ENCODE assay signal across 10 cellular contexts in the genomic region with DNA sequence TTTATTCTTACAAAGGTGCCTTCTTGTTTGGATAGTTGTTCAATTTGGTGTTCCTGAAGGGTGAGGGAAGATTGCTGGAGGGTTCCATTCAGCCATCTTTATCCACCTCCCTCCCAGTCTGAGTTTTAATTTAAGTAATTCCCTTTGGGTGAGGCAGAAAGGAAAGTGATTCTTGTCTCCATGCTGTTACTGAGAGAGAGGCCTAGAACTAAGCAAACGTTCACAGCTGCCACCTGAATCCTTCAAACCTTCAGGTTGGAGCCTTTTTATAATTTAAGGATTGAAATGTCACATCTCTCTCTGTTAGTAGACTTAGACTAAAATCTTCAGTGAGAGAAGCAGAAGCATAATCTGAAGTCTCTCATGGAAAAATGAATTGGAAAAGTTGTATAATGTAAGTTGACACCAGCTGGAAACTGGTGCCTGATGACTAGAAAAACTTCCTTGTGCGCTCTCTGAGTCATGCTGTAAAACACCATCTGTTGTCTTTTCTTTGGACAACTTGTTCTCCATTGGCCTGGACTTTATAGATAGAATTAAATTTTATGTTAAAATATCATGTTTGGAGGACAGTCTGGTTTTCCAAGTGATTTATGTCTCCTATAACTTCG. TPM values are rescaled to one million over a fixed set of nuclear protein-coding genes. Genes with fewer than 3 reads are reported as not detected.
A peak's percentile ranks its signal among the peaks of the same experiment; 100 is the strongest.
DNase-seq lines count a peak whose midpoint lies in the region; FAIRE-seq and TF ChIP-seq lines count a peak whose summit lies in the region.
"Had no signal": no experiment of that assay in that cellular context is flagged by ENCODE, and none has a peak within 500 bp of the region (broad histone marks: within the 10 kb centered on the region; RNA-seq: fewer than 3 reads in every experiment).

No MANE protein-coding gene starts in this region.

- peak overlapping the region; percentile 6 for H2AFZ ChIP-seq in endothelial cell of umbilical vein (ENCODE audit: low read depth, low read length)
- no peak overlapping the region for H2AFZ ChIP-seq in MM.1S (ENCODE audit: low read length)

- H3K4me1 Mint-ChIP-seq in activated naive CD8-positive, alpha-beta T cell treated with anti-CD3 and anti-CD28 coated beads for 36 hours = peaks cover 7% of the 10 kb centered on the region

- BruUV-seq in endothelial cell of umbilical vein (replicated peaks; lab: Mats Ljungman, UMichigan) = no TSS peak

- H3K9me3 Mint-ChIP-seq in activated naive CD8-positive, alpha-beta T cell treated with anti-CD3 and anti-CD28 coated beads for 36 hours = no peaks in the 10 kb centered on the region
- H3K9me3 Mint-ChIP-seq: central memory CD8-positive, alpha-beta T cell had no signal

- H3K4me2 ChIP-seq in endothelial cell of umbilical vein (ENCODE audit: insufficient read depth, low read length) = no peak overlapping the region
- H3K4me2 ChIP-seq in MM.1S (ENCODE audit: low read depth, low read length) = no peak overlapping the region

- H3K36me3 Mint-ChIP-seq in activated naive CD8-positive, alpha-beta T cell treated with anti-CD3 and anti-CD28 coated beads for 36 hours = peaks cover 43% of the 10 kb centered on the region

- no peaks in the 10 kb centered on the region for H3K79me2 ChIP-seq in endothelial cell of umbilical vein (ENCODE audit: control insufficient read depth, insufficient read depth, low read length)
- H3K79me2 ChIP-seq in MM.1S (ENCODE audit: low read length) = no peaks in the 10 kb centered on the region

- H3K4me3 Mint-ChIP-seq in activated naive CD8-positive, alpha-beta T cell treated with anti-CD3 and anti-CD28 coated beads for 36 hours = no peak overlapping the region
- H3K4me3 Mint-ChIP-seq: central memory CD8-positive, alpha-beta T cell had no signal

- TF ChIP-seq CTCF in AG09309 (IDR thresholded peaks at IDR 0.05; ENCODE audit: control insufficient read depth, insufficient read depth, low read depth, low read length, missing control alignments) = no peak
- no peak for TF ChIP-seq CTCF in endothelial cell of umbilical vein (IDR thresholded peaks at IDR 0.05; ENCODE audit: extremely low read depth in 1 of 2, insufficient read depth in 1 of 2, low read depth in 1 of 2, low read length in 2 of 2)
- TF ChIP-seq CTCF in MM.1S (IDR thresholded peaks at IDR 0.05; ENCODE audit: low read length) = no peak

- peak; percentile 59 for FAIRE-seq in endothelial cell of umbilical vein (lab: Jason Lieb, UNC)

- H3K9ac ChIP-seq in endothelial cell of umbilical vein (replicated peaks; ENCODE audit: extremely low read depth, insufficient read depth, low read length) = no peak overlapping the region
- H3K9ac ChIP-seq in MM.1S (ENCODE audit: low read length) = no peak overlapping the region

- H3K4me1 ChIP-seq in endothelial cell of umbilical vein (ENCODE audit: control insufficient read depth, extremely low read depth, insufficient read depth, low read length) = peaks cover 10% of the 10 kb centered on the region
- no peaks in the 10 kb centered on the region for H3K4me1 ChIP-seq in MM.1S (ENCODE audit: low read length)

- intact Hi-C loops in endothelial cell of umbilical vein (cut with micrococcal nuclease) = no loop called here

- H3K36me3 ChIP-seq in endothelial cell of umbilical vein (ENCODE audit: control insufficient read depth in 2 of 2, extremely low read depth in 1 of 2, insufficient read depth in 2 of 2, low read length in 2 of 2) (no peaks in the 10 kb centered on the region), MM.1S (replicated peaks; ENCODE audit: insufficient read depth, low read length) (no peaks in the 10 kb centered on the region)

- H3K9me3 ChIP-seq in endothelial cell of umbilical vein (replicated peaks; ENCODE audit: control insufficient read depth, insufficient read depth, low read length) = no peaks in the 10 kb centered on the region
- H3K9me3 ChIP-seq in MM.1S (replicated peaks; ENCODE audit: insufficient read depth, low read length) = no peaks in the 10 kb centered on the region

- H3K4me3 ChIP-seq in AG09309 (ENCODE audit: control insufficient read depth, low read depth, low read length) (no peak overlapping the region), endothelial cell of umbilical vein (replicated peaks in 1 of 3; ENCODE audit: insufficient read depth in 1 of 3, low read depth in 1 of 3, low read length in 3 of 3) (no peak overlapping the region), MM.1S (ENCODE audit: low read length) (no peak overlapping the region)

- CTCF ChIA-PET in endothelial cell of umbilical vein (lab: Charles Lee) = interaction anchor here (1.0 to 3.3 kb wide), 5 partner anchors 15 to 234 kb away, joined by 3 to 21 read pairs (median 3); a partner anchor contains a TSS

- H3F3A ChIP-seq in MM.1S (ENCODE audit: insufficient read depth, low read length) = no peaks in the 10 kb centered on the region

- H3K27ac Mint-ChIP-seq in activated naive CD8-positive, alpha-beta T cell treated with anti-CD3 and anti-CD28 coated beads for 36 hours = no peak overlapping the region

- dilution Hi-C loops in endothelial cell of umbilical vein (cut with MboI; ENCODE audit: extremely low pct_ligation_motif_present, low sequenced_read_pairs) = no loop called here

- no peak for TF ChIP-seq POLR2A in endothelial cell of umbilical vein (IDR thresholded peaks at IDR 0.05; ENCODE audit: low read depth, low read length)

- POLR2A ChIA-PET in endothelial cell of umbilical vein (lab: Charles Lee) = no interaction called here

- no peaks in the 10 kb centered on the region for H3K9me2 ChIP-seq in MM.1S (replicated peaks; ENCODE audit: insufficient read depth, low read length)

- H3K27ac ChIP-seq in endothelial cell of umbilical vein (ENCODE audit: insufficient read depth, low read depth, low read length) = peak overlapping the region; percentile 10
- H3K27ac ChIP-seq in MM.1S (ENCODE audit: low read length) = no peak overlapping the region

- H3K27me3 ChIP-seq in endothelial cell of umbilical vein (ENCODE audit: control insufficient read depth in 2 of 2, insufficient read depth in 2 of 2, low read length in 2 of 2) (no peaks in the 10 kb centered on the region), MM.1S (replicated peaks; ENCODE audit: insufficient read depth, low read length) (no peaks in the 10 kb centered on the region)

- H4K20me1 ChIP-seq in endothelial cell of umbilical vein (replicated peaks; ENCODE audit: control insufficient read depth, extremely low read depth, insufficient read depth, low read length) (no peaks in the 10 kb centered on the region), MM.1S (ENCODE audit: insufficient read depth, low read length) (no peaks in the 10 kb centered on the region)

- H3K9me1 ChIP-seq in endothelial cell of umbilical vein (replicated peaks; ENCODE audit: control insufficient read depth, extremely low read depth, insufficient read depth, low read length) = no peaks in the 10 kb centered on the region

- peak; percentile 61 for DNase-seq in AG09309 (ENCODE audit: low read depth)
- DNase-seq in NCI-H446 (lab: John Stamatoyannopoulos, UW) = peak; percentile 75 to 83
- DNase-seq in endothelial cell of umbilical vein (ENCODE audit: low read depth, low spot score) = peak; percentile 71
- DNase-seq in myocyte (ENCODE audit: low read depth) = peak; percentile 91
- no peak for DNase-seq in NCI-H2081 treated with DMSO at 0.1 percent for 48 hours (lab: John Stamatoyannopoulos, UW)
- DNase-seq in activated naive CD8-positive, alpha-beta T cell treated with anti-CD3 and anti-CD28 coated beads for 36 hours = no peak
- DNase-seq in NOMO-1 treated with dmso at 0.1 percent for 144 hours (lab: John Stamatoyannopoulos, UW; ENCODE audit: unreplicated experiment) = no peak
- DNase-seq in MM.1S = no peak
- DNase-seq: KG1 had no signal

- no peaks in the 10 kb centered on the region for H3K27me3 Mint-ChIP-seq in activated naive CD8-positive, alpha-beta T cell treated with anti-CD3 and anti-CD28 coated beads for 36 hours
- H3K27me3 Mint-ChIP-seq: central memory CD8-positive, alpha-beta T cell had no signal

TF ChIP-seq in endothelial cell of umbilical vein, 7 proteins besides CTCF, POLR2A, EP300 and RAD21:
- TF ChIP-seq GATA2 (IDR thresholded peaks at IDR 0.05; ENCODE audit: insufficient read depth, insufficient read length, low read depth, low read length) = no peak
- TF ChIP-seq, protein P1, sequence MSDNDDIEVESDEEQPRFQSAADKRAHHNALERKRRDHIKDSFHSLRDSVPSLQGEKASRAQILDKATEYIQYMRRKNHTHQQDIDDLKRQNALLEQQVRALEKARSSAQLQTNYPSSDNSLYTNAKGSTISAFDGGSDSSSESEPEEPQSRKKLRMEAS (IDR thresholded peaks at IDR 0.05; ENCODE audit: insufficient read depth, insufficient read length) = no peak
- peak; percentile 12 for TF ChIP-seq JUN (IDR thresholded peaks at IDR 0.05; ENCODE audit: borderline replicate concordance, insufficient read depth, insufficient read length, low read depth)
- TF ChIP-seq FOS (IDR thresholded peaks at IDR 0.05; ENCODE audit: borderline replicate concordance, insufficient read depth, low read length) = peak; percentile 73

RNA-seq across cellular contexts. Expression of a gene that starts 14.6 kb away (rescaled TPM):
- total RNA-seq in endothelial cell of umbilical vein = 16.6 and 16.8 TPM in 2 replicates
- 5.3 and 6.9 TPM in 2 replicates for polyA plus RNA-seq in endothelial cell of umbilical vein
- polyA plus RNA-seq in endothelial cell of umbilical vein (2011; cell fraction: cytosol; rRNA removed) = 6.9 and 7.2 TPM in 2 replicates
- 10.5 and 11.7 TPM in 2 replicates for polyA plus RNA-seq in endothelial cell of umbilical vein (2011; cell fraction: nucleus; rRNA removed)
- 12.9 and 15.6 TPM in 2 replicates for polyA plus RNA-seq in endothelial cell of umbilical vein (2012)
- 11.3 and 17.7 TPM in 2 replicates for polyA minus RNA-seq in endothelial cell of umbilical vein
- polyA minus RNA-seq in endothelial cell of umbilical vein (2011; cell fraction: cytosol; rRNA and poly(A)+ RNA removed) = 8.4 TPM
- polyA minus RNA-seq in endothelial cell of umbilical vein (2011; cell fraction: nucleus; rRNA and poly(A)+ RNA removed) = 4.3 and 8.0 TPM in 2 replicates
- total RNA-seq in myocyte = 219 and 254 TPM in 2 replicates
- polyA plus RNA-seq in myocyte (2012) = 40.8 TPM
- 10 to 100 TPM; 22.4 to 23.2 TPM for total RNA-seq in activated naive CD8-positive, alpha-beta T cell treated with anti-CD3 and anti-CD28 coated beads for 36 hours

RNA-seq across cellular contexts. Expression of a gene that starts 14.9 kb away (rescaled TPM):
- total RNA-seq in endothelial cell of umbilical vein (35.7 and 38.5 TPM in 2 replicates), myocyte (34.3 and 47.9 TPM in 2 replicates)
- 9.1 and 9.7 TPM in 2 replicates for polyA plus RNA-seq in endothelial cell of umbilical vein
- polyA plus RNA-seq in endothelial cell of umbilical vein (2011; cell fraction: cytosol; rRNA removed) = 10.7 and 11.1 TPM in 2 replicates
- polyA plus RNA-seq in endothelial cell of umbilical vein (2011; cell fraction: nucleus; rRNA removed) = 14.3 and 15.1 TPM in 2 replicates
- polyA plus RNA-seq in endothelial cell of umbilical vein (2012) = 15.9 and 23.1 TPM in 2 replicates
- 35.1 and 36.8 TPM in 2 replicates for polyA minus RNA-seq in endothelial cell of umbilical vein
- 10.1 TPM for polyA minus RNA-seq in endothelial cell of umbilical vein (2011; cell fraction: cytosol; rRNA and poly(A)+ RNA removed)
- 24.1 and 27.3 TPM in 2 replicates for polyA minus RNA-seq in endothelial cell of umbilical vein (2011; cell fraction: nucleus; rRNA and poly(A)+ RNA removed)
- polyA plus RNA-seq in myocyte (2012) = 23.8 TPM
- 10 to 100 TPM; 21.2 to 24.6 TPM for total RNA-seq in activated naive CD8-positive, alpha-beta T cell treated with anti-CD3 and anti-CD28 coated beads for 36 hours

Comparison
In these comparisons a context has a peak if more than half of its experiments do, and no peak if none do; other contexts are left out.
1. DNase-seq: peak in AG09309 (single experiment), NCI-H446 (2 of 2), endothelial cell of umbilical vein (single experiment) and myocyte (single experiment); none in NCI-H2081 treated with DMSO at 0.1 percent for 48 hours (single experiment), activated naive CD8-positive, alpha-beta T cell treated with anti-CD3 and anti-CD28 coated beads for 36 hours (single experiment), NOMO-1 treated with dmso at 0.1 percent for 144 hours (single experiment) and MM.1S (single experiment).